Comparison of ENCODE assay signal across 12 cellular contexts in the genomic region with DNA sequence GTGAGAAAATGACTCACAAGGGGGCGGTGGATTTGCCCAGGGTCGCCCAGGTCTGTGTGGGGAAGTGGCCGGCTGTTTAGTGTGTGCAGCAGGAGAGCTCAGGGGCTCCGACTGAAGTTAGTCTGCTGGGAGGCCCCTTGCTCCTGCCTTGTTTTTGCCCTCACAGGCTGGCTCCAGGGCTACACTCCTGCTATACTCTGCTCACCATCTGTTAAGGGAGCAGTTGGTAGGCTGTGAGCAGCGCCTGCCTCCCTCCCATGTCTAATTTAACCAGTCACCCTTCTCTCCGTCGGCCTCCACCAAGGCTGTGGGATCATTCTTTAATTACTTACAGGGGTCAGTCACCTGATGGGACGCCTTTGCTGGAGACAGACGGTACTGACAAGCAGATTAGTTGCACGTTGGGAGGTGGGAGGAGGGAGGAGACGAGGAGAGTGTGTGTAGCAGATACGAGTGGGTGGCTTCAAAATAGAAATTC. TPM values are rescaled to one million over a fixed set of nuclear protein-coding genes. Genes with fewer than 3 reads are reported as not detected.
DNase-seq lines count a peak whose midpoint lies in the region; ATAC-seq and TF ChIP-seq lines count a peak whose summit lies in the region.
"Had no signal": no experiment of that assay in that cellular context is flagged by ENCODE, and none has a peak within 500 bp of the region (broad histone marks: within the 10 kb centered on the region; RNA-seq: fewer than 3 reads in every experiment).

No MANE protein-coding gene starts in this region.

- ATAC-seq in activated CD8-positive, alpha-beta T cell treated with anti-CD3 and anti-CD28 coated beads for 36 hours: peak; percentile 71
- ATAC-seq in activated CD8-positive, alpha-beta T cell treated with anti-CD3 and anti-CD28 coated beads, Interleukin-2, amount 10 ng/mL, durations not matched to agents 7 days and 5 days: no peak
- peak; percentile 23 for ATAC-seq in WTC11
- ATAC-seq: gastroesophageal sphincter, left colon had no signal

- no peak overlapping the region for H3K4me3 Mint-ChIP-seq in activated CD8-positive, alpha-beta T cell treated with anti-CD3 and anti-CD28 coated beads for 36 hours
- no peak overlapping the region for H3K4me3 Mint-ChIP-seq in activated CD8-positive, alpha-beta T cell treated with anti-CD3 and anti-CD28 coated beads, Interleukin-2, amount 10 ng/mL, durations not matched to agents 7 days and 5 days
- H3K4me3 Mint-ChIP-seq in WTC11 (no peak overlapping the region), type B pancreatic cell (peak overlapping the region; percentile 41)

- POLR2A ChIA-PET in activated CD8-positive, alpha-beta T cell treated with anti-CD3 and anti-CD28 coated beads for 36 hours (lab: Charles Lee): interaction anchor here (0.8 to 1.3 kb wide), 3 partner anchors 9 to 47 kb away, joined by 3 read pairs; no protein-coding TSS in a partner anchor
- POLR2A ChIA-PET in activated CD8-positive, alpha-beta T cell treated with anti-CD3 and anti-CD28 coated beads, Interleukin-2, amount 10 ng/mL, durations not matched to agents 7 days and 5 days (lab: Charles Lee): no interaction called here
- POLR2A ChIA-PET in WTC11 (lab: Charles Lee): no interaction called here

- no peaks in the 10 kb centered on the region for H3K27me3 Mint-ChIP-seq in activated CD8-positive, alpha-beta T cell treated with anti-CD3 and anti-CD28 coated beads for 36 hours
- H3K27me3 Mint-ChIP-seq in activated CD8-positive, alpha-beta T cell treated with anti-CD3 and anti-CD28 coated beads, Interleukin-2, amount 10 ng/mL, durations not matched to agents 7 days and 5 days (ENCODE audit: low read depth): no peaks in the 10 kb centered on the region
- H3K27me3 Mint-ChIP-seq in WTC11 (ENCODE audit: low read depth) (no peaks in the 10 kb centered on the region), type B pancreatic cell (no peaks in the 10 kb centered on the region)

- CTCF ChIA-PET in activated CD8-positive, alpha-beta T cell treated with anti-CD3 and anti-CD28 coated beads for 36 hours (lab: Charles Lee): no interaction called here
- CTCF ChIA-PET in activated CD8-positive, alpha-beta T cell treated with anti-CD3 and anti-CD28 coated beads, Interleukin-2, amount 10 ng/mL, durations not matched to agents 7 days and 5 days (lab: Charles Lee): interaction anchor here (0.7 kb wide), 1 partner anchor 78 kb away, joined by 3 read pairs; no protein-coding TSS in a partner anchor
- CTCF ChIA-PET in WTC11 (lab: Charles Lee): interaction anchor here (0.8 to 2.9 kb wide), 7 partner anchors 10 to 110 kb away, joined by 3 to 12 read pairs (median 4); partner anchors contain the start of gene KSR1

- no peak for DNase-seq in activated CD8-positive, alpha-beta T cell treated with anti-CD3 and anti-CD28 coated beads for 36 hours
- DNase-seq in activated CD8-positive, alpha-beta T cell treated with anti-CD3 and anti-CD28 coated beads, Interleukin-2, amount 10 ng/mL, durations not matched to agents 7 days and 5 days: no peak
- DNase-seq in WTC11 (ENCODE audit: low spot score) (no peak), kidney tubule cell (ENCODE audit: low spot score) (peak; percentile 48), type B pancreatic cell (ENCODE audit: extremely low spot score, unreplicated experiment) (no peak), middle frontal gyrus (ENCODE audit: extremely low spot score, low spot score) (no peak), NCI-H1436 treated with DMSO at 0.1 percent for 48 hours (lab: John Stamatoyannopoulos, UW) (no peak), SW480 (ENCODE audit: low spot score) (no peak)
- DNase-seq: effector memory CD4-positive, alpha-beta T cell; left colon; PC-9 had no signal

- peaks cover 20% of the 10 kb centered on the region for H3K4me1 Mint-ChIP-seq in activated CD8-positive, alpha-beta T cell treated with anti-CD3 and anti-CD28 coated beads for 36 hours (ENCODE audit: low read depth)
- H3K4me1 Mint-ChIP-seq in activated CD8-positive, alpha-beta T cell treated with anti-CD3 and anti-CD28 coated beads, Interleukin-2, amount 10 ng/mL, durations not matched to agents 7 days and 5 days (ENCODE audit: low read depth): peaks cover 27% of the 10 kb centered on the region
- H3K4me1 Mint-ChIP-seq in WTC11 (peaks cover 78% of the 10 kb centered on the region), type B pancreatic cell (ENCODE audit: unreplicated experiment) (peaks cover 69% of the 10 kb centered on the region)

- peaks cover 12% of the 10 kb centered on the region for H3K36me3 Mint-ChIP-seq in activated CD8-positive, alpha-beta T cell treated with anti-CD3 and anti-CD28 coated beads for 36 hours (ENCODE audit: low read depth)
- H3K36me3 Mint-ChIP-seq in activated CD8-positive, alpha-beta T cell treated with anti-CD3 and anti-CD28 coated beads, Interleukin-2, amount 10 ng/mL, durations not matched to agents 7 days and 5 days (ENCODE audit: low read depth): peaks cover 9% of the 10 kb centered on the region
- H3K36me3 Mint-ChIP-seq in WTC11: peaks cover 15% of the 10 kb centered on the region
- peaks cover 4% of the 10 kb centered on the region for H3K36me3 Mint-ChIP-seq in type B pancreatic cell

- H3K9me3 Mint-ChIP-seq in activated CD8-positive, alpha-beta T cell treated with anti-CD3 and anti-CD28 coated beads for 36 hours: no peaks in the 10 kb centered on the region
- no peaks in the 10 kb centered on the region for H3K9me3 Mint-ChIP-seq in activated CD8-positive, alpha-beta T cell treated with anti-CD3 and anti-CD28 coated beads, Interleukin-2, amount 10 ng/mL, durations not matched to agents 7 days and 5 days (ENCODE audit: insufficient read depth)
- H3K9me3 Mint-ChIP-seq in WTC11: no peaks in the 10 kb centered on the region
- no peaks in the 10 kb centered on the region for H3K9me3 Mint-ChIP-seq in type B pancreatic cell

- TF ChIP-seq CTCF in activated CD8-positive, alpha-beta T cell treated with anti-CD3 and anti-CD28 coated beads for 36 hours (IDR thresholded peaks at IDR 0.05): no peak
- TF ChIP-seq CTCF in WTC11 (IDR thresholded peaks at IDR 0.05) (no peak), type B pancreatic cell (conservative IDR thresholded peaks at IDR 0.05) (no peak)

- H3K27ac Mint-ChIP-seq in activated CD8-positive, alpha-beta T cell treated with anti-CD3 and anti-CD28 coated beads for 36 hours: no peak overlapping the region
- H3K27ac Mint-ChIP-seq in activated CD8-positive, alpha-beta T cell treated with anti-CD3 and anti-CD28 coated beads, Interleukin-2, amount 10 ng/mL, durations not matched to agents 7 days and 5 days: no peak overlapping the region
- H3K27ac Mint-ChIP-seq in WTC11 (peak overlapping the region; percentile 63; the same call in 1 of the 2 replicates), type B pancreatic cell (peak overlapping the region; percentile 96)

- intact Hi-C loops in activated CD8-positive, alpha-beta T cell treated with anti-CD3 and anti-CD28 coated beads for 36 hours (cut with micrococcal nuclease): no loop called here

TF ChIP-seq in WTC11, 78 proteins besides CTCF, POLR2A, EP300 and RAD21:
- TF ChIP-seq NFE2L1 (CRISPR knock-in tag; IDR thresholded peaks at IDR 0.05): no peak
- no peak for TF ChIP-seq TEAD1 (CRISPR knock-in tag; IDR thresholded peaks at IDR 0.05)
- TF ChIP-seq ZNF671 (CRISPR knock-in tag; IDR thresholded peaks at IDR 0.05): no peak
- TF ChIP-seq ZNF281 (CRISPR knock-in tag; IDR thresholded peaks at IDR 0.05): no peak
- TF ChIP-seq TEAD4 (CRISPR knock-in tag; IDR thresholded peaks at IDR 0.05): no peak

RNA-seq across cellular contexts. Expression of gene KSR1, which starts 35.5 kb away (rescaled TPM):
- 10 to 100 TPM; 53.9 to 58.2 TPM for total RNA-seq in activated CD8-positive, alpha-beta T cell treated with anti-CD3 and anti-CD28 coated beads for 36 hours
- 10 to 100 TPM; 45.3 to 45.8 TPM for total RNA-seq in activated CD8-positive, alpha-beta T cell treated with anti-CD3 and anti-CD28 coated beads, Interleukin-2, amount 10 ng/mL, durations not matched to agents 7 days and 5 days
- 38.0 to 45.5 TPM (median 39.7 TPM) in 3 replicates for total RNA-seq in WTC11 (2021)
- 57.8 and 74.0 TPM in 2 replicates for total RNA-seq in type B pancreatic cell (ENCODE audit: low replicate concordance)

Comparison
In these comparisons a context has a peak if more than half of its experiments do, and no peak if none do; other contexts are left out.
1. H3K27ac Mint-ChIP-seq: peak in WTC11 (single experiment) and type B pancreatic cell (single experiment); none in activated CD8-positive, alpha-beta T cell treated with anti-CD3 and anti-CD28 coated beads for 36 hours (single experiment) and activated CD8-positive, alpha-beta T cell treated with anti-CD3 and anti-CD28 coated beads, Interleukin-2, amount 10 ng/mL, durations not matched to agents 7 days and 5 days (single experiment).